ENCODE assay signal across 26 cellular contexts in the genomic region with DNA sequence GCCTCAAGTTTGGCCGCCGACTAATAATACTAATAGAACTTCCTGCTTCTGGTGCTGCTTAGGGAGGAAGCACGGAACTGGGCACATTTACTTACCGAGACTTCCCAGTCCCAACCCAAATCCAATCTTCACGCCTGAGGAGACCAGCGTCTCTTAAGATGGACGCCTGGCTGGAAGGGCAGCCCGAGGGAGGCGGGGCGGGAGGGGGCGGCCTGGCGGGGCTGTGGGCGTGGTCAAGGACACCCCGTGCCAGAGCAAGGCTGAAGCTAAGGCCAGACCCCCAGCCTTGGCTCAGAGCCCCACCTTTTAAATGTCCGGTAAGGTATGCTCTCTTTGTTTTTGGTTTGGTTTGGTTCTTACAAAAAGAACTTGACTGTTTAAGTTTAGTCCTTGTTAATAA. TPM values are rescaled to one million over a fixed set of nuclear protein-coding genes. Genes with fewer than 3 reads are reported as not detected.
"Had no signal": no experiment of that assay in that cellular context is flagged by ENCODE, and none has a peak within 500 bp of the region (broad histone marks: within the 10 kb centered on the region; RNA-seq: fewer than 3 reads in every experiment).

A gene with protein sequence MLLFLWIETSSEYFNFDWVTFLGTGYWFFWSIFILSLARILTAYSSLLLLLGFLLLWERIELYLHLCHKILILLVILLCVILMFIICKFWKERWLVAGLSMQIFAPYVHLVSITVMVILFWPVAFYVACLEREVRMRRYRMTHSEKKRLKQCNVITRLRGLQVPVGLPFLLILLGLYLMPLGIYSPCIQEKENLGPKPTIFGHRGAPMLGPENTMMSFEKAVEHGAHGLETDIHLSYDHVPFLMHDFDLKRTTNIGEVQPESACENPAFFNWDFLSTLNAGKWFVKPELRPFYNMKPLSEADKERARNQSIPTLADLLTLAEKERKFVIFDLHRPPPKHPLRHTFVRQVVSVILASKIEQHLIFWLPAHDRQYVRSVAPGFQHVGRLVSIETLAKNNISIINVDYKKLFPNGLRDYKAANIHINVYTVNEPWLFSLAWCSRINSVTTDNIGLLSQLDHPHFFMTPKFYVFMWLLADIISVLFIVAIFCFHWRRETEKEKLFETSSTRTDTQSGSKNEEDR (minus strand): TSS at position 177 of the 400 bp plus-strand sequence. CDS start 16,549 bp downstream, outside the sequence.

- H3K36me3 Mint-ChIP-seq: activated CD4-positive, alpha-beta memory T cell treated with anti-CD3 and anti-CD28 coated beads for 36 hours; immature natural killer cell; mesothelial cell of epicardium; naive thymus-derived CD8-positive, alpha-beta T cell had no signal

- DNase-seq: activated B cell treated with CpG ODN at 0.5 μM for 24 hours; activated CD4-positive, alpha-beta memory T cell treated with anti-CD3 and anti-CD28 coated beads for 36 hours; activated CD4-positive, alpha-beta T cell treated with anti-CD3 and anti-CD28 coated beads for 36 hours; activated naive CD4-positive, alpha-beta T cell treated with Interleukin-2 at 50 U/mL for 16 hours; activated T-cell treated with anti-CD3 and anti-CD28 coated beads, Interleukin-2, amount 50 U/mL, for 48 hours; amygdala; cortex of kidney; heart left ventricle; immature natural killer cell; left ventricle myocardium superior; mammary epithelial cell; naive thymus-derived CD8-positive, alpha-beta T cell; retina; spleen; stimulated activated CD4-positive, alpha-beta T cell treated with anti-CD3 and anti-CD28 coated beads, Interleukin-4, amount 100 ng/mL, for 1 hour; stimulated activated naive CD4-positive, alpha-beta T cell treated with Interleukin-2 at 50 U/mL for 16 hours; substantia nigra; T1000 had no signal

- H3K4me3 Mint-ChIP-seq: activated B cell treated with CpG ODN at 0.5 μM for 24 hours; activated CD4-positive, alpha-beta memory T cell treated with anti-CD3 and anti-CD28 coated beads for 36 hours; activated CD4-positive, alpha-beta T cell treated with anti-CD3 and anti-CD28 coated beads for 36 hours; immature natural killer cell; mesothelial cell of epicardium; naive thymus-derived CD8-positive, alpha-beta T cell; T-helper 1 cell treated with Interleukin-12 subunit alpha and Interleukin-12 subunit beta and Interleukin-4 antibody, amounts not matched to agents 30 μg/mL and 1 μg/mL, for 36 hours had no signal

- ATAC-seq: activated CD4-positive, alpha-beta T cell treated with anti-CD3 and anti-CD28 coated beads for 36 hours; heart left ventricle; left ventricle myocardium superior; naive thymus-derived CD8-positive, alpha-beta T cell had no signal

- H3K4me1 Mint-ChIP-seq: activated B cell treated with CpG ODN at 0.5 μM for 24 hours; immature natural killer cell; mesothelial cell of epicardium; naive thymus-derived CD8-positive, alpha-beta T cell had no signal

- H3K9me3 ChIP-seq: heart left ventricle, spleen, tibial nerve had no signal

- H3K27me3 Mint-ChIP-seq: activated B cell treated with CpG ODN at 0.5 μM for 24 hours; activated CD4-positive, alpha-beta memory T cell treated with anti-CD3 and anti-CD28 coated beads for 36 hours; activated CD4-positive, alpha-beta T cell treated with anti-CD3 and anti-CD28 coated beads for 36 hours; naive thymus-derived CD8-positive, alpha-beta T cell; progenitor cell of endocrine pancreas had no signal

- H3K4me3 ChIP-seq: heart left ventricle, spleen, tibial nerve had no signal

- H3K27ac Mint-ChIP-seq: activated B cell treated with CpG ODN at 0.5 μM for 24 hours; activated CD4-positive, alpha-beta memory T cell treated with anti-CD3 and anti-CD28 coated beads for 36 hours; activated CD4-positive, alpha-beta T cell treated with anti-CD3 and anti-CD28 coated beads for 36 hours; immature natural killer cell; mesothelial cell of epicardium; naive thymus-derived CD8-positive, alpha-beta T cell; progenitor cell of endocrine pancreas; T-helper 1 cell treated with Interleukin-12 subunit alpha and Interleukin-12 subunit beta and Interleukin-4 antibody, amounts not matched to agents 30 μg/mL and 1 μg/mL, for 36 hours had no signal

- H3K36me3 ChIP-seq: heart left ventricle, spleen, tibial nerve had no signal

- H3K9me3 Mint-ChIP-seq: activated B cell treated with CpG ODN at 0.5 μM for 24 hours; activated CD4-positive, alpha-beta memory T cell treated with anti-CD3 and anti-CD28 coated beads for 36 hours; immature natural killer cell; mesothelial cell of epicardium; naive thymus-derived CD8-positive, alpha-beta T cell; T-helper 1 cell treated with Interleukin-12 subunit alpha and Interleukin-12 subunit beta and Interleukin-4 antibody, amounts not matched to agents 30 μg/mL and 1 μg/mL, for 36 hours had no signal

- H3K27ac ChIP-seq: heart left ventricle, spleen, tibial nerve had no signal

- H3K27me3 ChIP-seq: heart left ventricle, spleen, tibial nerve had no signal

- H3K4me1 ChIP-seq: heart left ventricle, spleen, tibial nerve had no signal

RNA-seq across cellular contexts. Expression of the gene that starts here (rescaled TPM):
- total RNA-seq: activated B cell treated with CpG ODN at 0.5 μM for 24 hours; activated CD4-positive, alpha-beta memory T cell treated with anti-CD3 and anti-CD28 coated beads for 36 hours; activated CD4-positive, alpha-beta T cell treated with anti-CD3 and anti-CD28 coated beads for 36 hours; bronchial epithelial cell; epithelial cell of proximal tubule; heart left ventricle; left ventricle myocardium superior; mammary epithelial cell; mesothelial cell of epicardium; naive thymus-derived CD8-positive, alpha-beta T cell; osteocyte; progenitor cell of endocrine pancreas; tibial nerve; urinary bladder had no signal
- polyA plus RNA-seq: immature natural killer cell; mammary epithelial cell; naive thymus-derived CD8-positive, alpha-beta T cell; urinary bladder had no signal
